Comparison of ENCODE assay signal across 34 cellular contexts in genomic region chr9:94034511-94034910, GRCh38.
"Had no signal": no experiment of that assay in that cellular context is flagged by ENCODE, and none has a peak within 500 bp of the region (broad histone marks: within the 10 kb centered on the region; RNA-seq: fewer than 3 reads in every experiment).

No MANE protein-coding gene starts in this region.

- H3K9me3 ChIP-seq: MG63 had no signal

- H3K27me3 ChIP-seq: MG63 had no signal

- DNase-seq: Karpas-422, Kasumi-1, MG63, MM.1S, MV-4-11, NCI-H1048, NCI-H1092, NCI-H1092 treated with DMSO at 0.1 percent for 48 hours, NCI-H1105, NCI-H1105 treated with DMSO at 0.1 percent for 48 hours, NCI-H1417, NCI-H1417 treated with DMSO at 0.1 percent for 48 hours, NCI-H1436, NCI-H1436 treated with DMSO at 0.1 percent for 48 hours, NCI-H146, NCI-H1694, NCI-H1694 treated with DMSO at 0.1 percent for 48 hours, NCI-H187, NCI-H187 treated with DMSO at 0.1 percent for 48 hours, NCI-H1930, NCI-H2029, NCI-H2029 treated with DMSO at 0.1 percent for 48 hours, NCI-H2081, NCI-H2081 treated with DMSO at 0.1 percent for 48 hours, NCI-H2107, NCI-H2171, NCI-H2171 treated with DMSO at 0.1 percent for 48 hours, NCI-H2227 treated with DMSO at 0.1 percent for 48 hours, NCI-H226, NCI-H345, NCI-H446, NCI-H446 treated with DMSO at 0.1 percent for 48 hours, NCI-H510A, NCI-H510A treated with DMSO at 0.1 percent for 48 hours had no signal

- H3K4me3 ChIP-seq: MG63 had no signal
